16 cellular contexts compared by ENCODE assay signal in genomic region chr9:115104908-115105307, GRCh38. TPM values are rescaled to one million over a fixed set of nuclear protein-coding genes. Genes with fewer than 3 reads are reported as not detected.
DNase-seq lines count a peak whose midpoint lies in the region; ATAC-seq, FAIRE-seq and TF ChIP-seq lines count a peak whose summit lies in the region.
"Had no signal": no experiment of that assay in that cellular context is flagged by ENCODE, and none has a peak within 500 bp of the region (broad histone marks: within the 10 kb centered on the region; RNA-seq: fewer than 3 reads in every experiment).

No MANE protein-coding gene starts in this region.

- H2BK5ac ChIP-seq in mesendoderm (ENCODE audit: low read length): no peak overlapping the region

- peaks cover 1% of the 10 kb centered on the region for H3K79me1 ChIP-seq in mesendoderm (ENCODE audit: low read length)

- no CpG with 5 or more reads among the region's 4 CpGs for WGBS in mesendoderm (ENCODE audit: extremely low coverage, insufficient coverage, low lambda C conversion rate)

- H3K4ac ChIP-seq in mesendoderm (ENCODE audit: low read depth, low read length): no peak overlapping the region

- intact Hi-C loops in CD8-positive, alpha-beta T cell (cut with DNase I, micrococcal nuclease): no loop called here
- intact Hi-C loops in Right ventricle myocardium superior (cut with DNase I) (no loop called here), posterior vena cava (cut with DNase I) (no loop called here)

- TF ChIP-seq CTCF in AG09309 (IDR thresholded peaks at IDR 0.05; ENCODE audit: control insufficient read depth, insufficient read depth, low read depth, low read length, missing control alignments) (no peak), bronchial epithelial cell (IDR thresholded peaks at IDR 0.05; ENCODE audit: insufficient read depth, low read length, severe bottlenecking) (no peak), GM10266 (IDR thresholded peaks at IDR 0.05; ENCODE audit: control insufficient read depth, insufficient read depth, low read depth, missing control alignments) (no peak)
- no peak for TF ChIP-seq CTCF in CD8-positive, alpha-beta T cell (IDR thresholded peaks at IDR 0.05)

- H4K8ac ChIP-seq in mesendoderm (ENCODE audit: low read depth, low read length): peak overlapping the region; percentile 28

- no peaks in the 10 kb centered on the region for H3K4me1 Mint-ChIP-seq in CD8-positive, alpha-beta T cell (ENCODE audit: low read depth)

- H3K27ac Mint-ChIP-seq in CD8-positive, alpha-beta T cell: no peak overlapping the region
- H3K27ac Mint-ChIP-seq: activated CD8-positive, alpha-beta T cell treated with anti-CD3 and anti-CD28 coated beads, Interleukin-2, amount 10 ng/mL, durations not matched to agents 7 days and 5 days; naive thymus-derived CD4-positive, alpha-beta T cell had no signal

- H3K4me3 Mint-ChIP-seq in CD8-positive, alpha-beta T cell: no peak overlapping the region
- H3K4me3 Mint-ChIP-seq: activated CD8-positive, alpha-beta T cell treated with anti-CD3 and anti-CD28 coated beads, Interleukin-2, amount 10 ng/mL, durations not matched to agents 7 days and 5 days; naive thymus-derived CD4-positive, alpha-beta T cell had no signal

- POLR2A ChIA-PET in CD8-positive, alpha-beta T cell (lab: Charles Lee): no interaction called here

- H4K5ac ChIP-seq in mesendoderm (ENCODE audit: low read length): no peak overlapping the region

- peaks cover 3% of the 10 kb centered on the region for H3K27me3 Mint-ChIP-seq in CD8-positive, alpha-beta T cell (ENCODE audit: low read depth)

- no peak overlapping the region for H3K23ac ChIP-seq in mesendoderm (ENCODE audit: low read length)

- CTCF ChIA-PET in CD8-positive, alpha-beta T cell (lab: Charles Lee): no interaction called here

- no peak overlapping the region for H2BK15ac ChIP-seq in mesendoderm (replicated peaks; ENCODE audit: low read depth)

- ATAC-seq in CD8-positive, alpha-beta T cell: no peak
- ATAC-seq in Right ventricle myocardium superior (ENCODE audit: poor library complexity): no peak
- ATAC-seq: activated CD8-positive, alpha-beta T cell treated with anti-CD3 and anti-CD28 coated beads, Interleukin-2, amount 10 ng/mL, durations not matched to agents 7 days and 5 days; naive thymus-derived CD4-positive, alpha-beta T cell had no signal

- H3K4me3 ChIP-seq in AG09309 (ENCODE audit: control insufficient read depth, low read depth, low read length) (no peak overlapping the region), bronchial epithelial cell (ENCODE audit: low read depth, low read length) (no peak overlapping the region), mesendoderm (ENCODE audit: low read length) (no peak overlapping the region)
- no peak overlapping the region for H3K4me3 ChIP-seq in CD8-positive, alpha-beta T cell (ENCODE audit: low read depth, low read length)
- H3K4me3 ChIP-seq: esophagus muscularis mucosa, left ventricle myocardium inferior, prostate gland, thoracic aorta had no signal

- FAIRE-seq in bronchial epithelial cell (lab: Jason Lieb, UNC): no peak

- no peaks in the 10 kb centered on the region for H3K36me3 ChIP-seq in bronchial epithelial cell (ENCODE audit: control insufficient read depth, insufficient read depth, low read length)
- H3K36me3 ChIP-seq in mesendoderm (ENCODE audit: control insufficient read depth, insufficient read depth, low read length): no peaks in the 10 kb centered on the region
- H3K36me3 ChIP-seq in CD8-positive, alpha-beta T cell (ENCODE audit: insufficient read depth, low read length): no peaks in the 10 kb centered on the region
- H3K36me3 ChIP-seq: esophagus muscularis mucosa, left ventricle myocardium inferior, prostate gland, thoracic aorta had no signal

- no peak overlapping the region for H2BK120ac ChIP-seq in mesendoderm (ENCODE audit: low read depth, low read length)

- DNase-seq in AG09309 (ENCODE audit: low read depth) (peak; percentile 68), NCI-H1048 (lab: John Stamatoyannopoulos, UW) (peak; percentile 44), bronchial epithelial cell (ENCODE audit: low read depth) (peak; percentile 75), mesendoderm (no peak), GM10266 (ENCODE audit: extremely low spot score) (no peak), Right ventricle myocardium superior (no peak), posterior vena cava (ENCODE audit: low spot score) (no peak)
- DNase-seq in CD8-positive, alpha-beta T cell: no peak
- DNase-seq: activated CD8-positive, alpha-beta T cell treated with anti-CD3 and anti-CD28 coated beads, Interleukin-2, amount 10 ng/mL, durations not matched to agents 7 days and 5 days; cortex of kidney; DMS79 treated with DMSO at 0.1 percent for 48 hours; left ventricle myocardium inferior; naive thymus-derived CD4-positive, alpha-beta T cell had no signal

- no peak overlapping the region for H3K27ac ChIP-seq in mesendoderm (ENCODE audit: low read depth, low read length)
- H3K27ac ChIP-seq in CD8-positive, alpha-beta T cell (ENCODE audit: low read depth, low read length): no peak overlapping the region
- H3K27ac ChIP-seq: left ventricle myocardium inferior, thoracic aorta had no signal

- no peak overlapping the region for H3K56ac ChIP-seq in mesendoderm (ENCODE audit: low read length)

- no peaks in the 10 kb centered on the region for H3K9me3 ChIP-seq in CD8-positive, alpha-beta T cell (ENCODE audit: low read length)
- H3K9me3 ChIP-seq: esophagus muscularis mucosa, left ventricle myocardium inferior, prostate gland, thoracic aorta had no signal

- no peak overlapping the region for H3K9ac ChIP-seq in mesendoderm (ENCODE audit: low read length)

- H3K18ac ChIP-seq in mesendoderm (ENCODE audit: low read length): no peak overlapping the region

- peaks cover 6% of the 10 kb centered on the region for H3K79me2 ChIP-seq in mesendoderm (ENCODE audit: control insufficient read depth, insufficient read depth, low read length)

- no peaks in the 10 kb centered on the region for H3K27me3 ChIP-seq in bronchial epithelial cell (ENCODE audit: control insufficient read depth, insufficient read depth, low read length)
- no peaks in the 10 kb centered on the region for H3K27me3 ChIP-seq in mesendoderm (ENCODE audit: insufficient read depth, low read length, poor library complexity)
- H3K27me3 ChIP-seq in CD8-positive, alpha-beta T cell (ENCODE audit: insufficient read depth, low read length): no peaks in the 10 kb centered on the region
- H3K27me3 ChIP-seq: esophagus muscularis mucosa had no signal

- H3K4me1 ChIP-seq in mesendoderm (ENCODE audit: control insufficient read depth, low read depth, low read length): peaks cover 3% of the 10 kb centered on the region
- no peaks in the 10 kb centered on the region for H3K4me1 ChIP-seq in CD8-positive, alpha-beta T cell (ENCODE audit: insufficient read depth, low read length)
- H3K4me1 ChIP-seq: left ventricle myocardium inferior, prostate gland had no signal

- no peaks in the 10 kb centered on the region for H3K9me3 Mint-ChIP-seq in CD8-positive, alpha-beta T cell

- no peak overlapping the region for H2AK5ac ChIP-seq in mesendoderm (ENCODE audit: low read length)

- no peak overlapping the region for H3K4me2 ChIP-seq in mesendoderm (ENCODE audit: low read length)

- no peaks in the 10 kb centered on the region for H3K36me3 Mint-ChIP-seq in CD8-positive, alpha-beta T cell
- H3K36me3 Mint-ChIP-seq: naive thymus-derived CD4-positive, alpha-beta T cell had no signal

RNA-seq across cellular contexts. Expression of gene TNC, which starts 13.0 kb away (rescaled TPM):
- total RNA-seq in bronchial epithelial cell: 124 and 204 TPM in 2 replicates
- 16.1 TPM for polyA plus RNA-seq in mesendoderm (2013, experiment 1 of 2)
- 16.9 TPM for polyA plus RNA-seq in mesendoderm (2013, experiment 2 of 2)
- not detected for total RNA-seq in CD8-positive, alpha-beta T cell
- 1.1 TPM for total RNA-seq in Right ventricle myocardium superior
- total RNA-seq in posterior vena cava: 1,000 to 10,000 TPM; 1,005 to 1,076 TPM
- total RNA-seq: activated CD8-positive, alpha-beta T cell treated with anti-CD3 and anti-CD28 coated beads, Interleukin-2, amount 10 ng/mL, durations not matched to agents 7 days and 5 days had no signal
- polyA plus RNA-seq: naive thymus-derived CD4-positive, alpha-beta T cell had no signal

Comparison
In these comparisons a context has a peak if more than half of its experiments do, and no peak if none do; other contexts are left out.
1. DNase-seq: peak in AG09309 (single experiment), NCI-H1048 (single experiment) and bronchial epithelial cell (single experiment); none in mesendoderm (single experiment), GM10266 (single experiment), CD8-positive, alpha-beta T cell (0 of 7), Right ventricle myocardium superior (single experiment) and posterior vena cava (single experiment).
2. RNA of gene TNC, which starts 13.0 kb away (total RNA-seq): 1,005 to 1,076 TPM in posterior vena cava and 124 to 204 TPM in bronchial epithelial cell; 1.1 TPM in Right ventricle myocardium superior (single experiment) and not detected in CD8-positive, alpha-beta T cell; every median in the first group is over 10 times any median in the second.